In genomic region chr3:58528629-58529028, GRCh38 we compare ENCODE assay signal across 11 cellular contexts. TPM values are rescaled to one million over a fixed set of nuclear protein-coding genes. Genes with fewer than 3 reads are reported as not detected.
DNase-seq lines count a peak whose midpoint lies in the region; ATAC-seq, FAIRE-seq and TF ChIP-seq lines count a peak whose summit lies in the region.
"Had no signal": no experiment of that assay in that cellular context is flagged by ENCODE, and none has a peak within 500 bp of the region (broad histone marks: within the 10 kb centered on the region; RNA-seq: fewer than 3 reads in every experiment).

No MANE protein-coding gene starts in this region.

- H3K9me1 ChIP-seq in IMR-90 (ENCODE audit: insufficient read depth, low read length) (peaks cover 10% of the 10 kb centered on the region), keratinocyte (ENCODE audit: control insufficient read depth, extremely low read depth, insufficient read depth, low read length) (no peaks in the 10 kb centered on the region)

- H2BK15ac ChIP-seq in IMR-90 (ENCODE audit: low read depth, low read length) = no peak overlapping the region

- no peak overlapping the region for H3K27ac Mint-ChIP-seq in type B pancreatic cell

- no peak overlapping the region for H2BK5ac ChIP-seq in IMR-90 (ENCODE audit: low read depth, low read length, poor library complexity, severe bottlenecking)

- H3K79me2 ChIP-seq in keratinocyte (ENCODE audit: control insufficient read depth, insufficient read depth, low read length) = no peaks in the 10 kb centered on the region

- no peak overlapping the region for H3K4me3 ChIP-seq in IMR-90 (ENCODE audit: insufficient read depth, low read depth, low read length)
- H3K4me3 ChIP-seq in body of pancreas = no peak overlapping the region
- H3K4me3 ChIP-seq in keratinocyte (ENCODE audit: control insufficient read depth in 2 of 3, extremely low read depth in 1 of 3, insufficient read depth in 2 of 3, low read depth in 1 of 3, low read length in 3 of 3) = no peak overlapping the region
- H3K4me3 ChIP-seq: K562 had no signal

- H2BK120ac ChIP-seq in IMR-90 (ENCODE audit: low read depth, low read length) = no peak overlapping the region

- no peak overlapping the region for H3K9ac ChIP-seq in IMR-90 (ENCODE audit: low read depth, low read length)
- H3K9ac ChIP-seq in keratinocyte (ENCODE audit: control insufficient read depth, extremely low read depth, insufficient read depth, low read length) = no peak overlapping the region

- peaks cover 7% of the 10 kb centered on the region for H3K4me1 Mint-ChIP-seq in type B pancreatic cell (ENCODE audit: unreplicated experiment)

- CTCF ChIA-PET in IMR-90 (lab: Yijun Ruan, JAX) = no interaction called here

- H3K18ac ChIP-seq in IMR-90 (ENCODE audit: low read depth, low read length) = no peak overlapping the region

- no peak overlapping the region for H2AK9ac ChIP-seq in IMR-90 (replicated peaks; ENCODE audit: low read depth, low read length, poor library complexity)

- H3K4me2 ChIP-seq in IMR-90 (ENCODE audit: low read depth, low read length) = no peak overlapping the region
- no peak overlapping the region for H3K4me2 ChIP-seq in keratinocyte (ENCODE audit: control insufficient read depth, extremely low read depth, insufficient read depth, low read depth, low read length)

- DNase-seq in ACHN (peak; percentile 61), IMR-90 (peak; percentile 58), body of pancreas (peak; percentile 77 to 92 (median 88)), keratinocyte (ENCODE audit: low read depth, low spot score) (peak; percentile 5), type B pancreatic cell (ENCODE audit: extremely low spot score, unreplicated experiment) (no peak)
- no peak for DNase-seq in stimulated activated naive CD8-positive, alpha-beta T cell treated with anti-CD3 and anti-CD28 coated beads, Interleukin-15, Interleukin-2, amounts not matched to agents 100 U/mL and 50 U/mL, for 24 hours
- DNase-seq: activated CD4-positive, alpha-beta T cell treated with anti-CD3 and anti-CD28 coated beads, Interleukin-2, amount 50 U/mL, for 48 hours had no signal

- no CpG with 5 or more reads among the region's 6 CpGs for WGBS in IMR-90 (ENCODE audit: extremely low coverage in 2 of 2, insufficient read length in 1 of 2), 2 experiments
- WGBS in body of pancreas, 2 donors = 31 to 35% methylated on average over 6 of the region's 6 CpGs

- no peak overlapping the region for H2AK5ac ChIP-seq in IMR-90 (ENCODE audit: low read depth, low read length)

- H3K23ac ChIP-seq in IMR-90 (ENCODE audit: low read depth, low read length) = no peak overlapping the region

- peak; percentile 81 for FAIRE-seq in keratinocyte (lab: Jason Lieb, UNC)
- FAIRE-seq: K562 had no signal

- dilution Hi-C loops in IMR-90 (cut with HindIII; ENCODE audit: low sequenced_read_pairs, unreplicated experiment) (no loop called here), keratinocyte (cut with MboI; ENCODE audit: extremely low pct_ligation_motif_present, low sequenced_read_pairs) (no loop called here)

- H3K9me3 ChIP-seq in IMR-90 (ENCODE audit: control insufficient read depth, insufficient read depth, low read length) (no peaks in the 10 kb centered on the region), body of pancreas (no peaks in the 10 kb centered on the region), keratinocyte (ENCODE audit: control insufficient read depth, low read depth, low read length) (no peaks in the 10 kb centered on the region)

- H2AFZ ChIP-seq in IMR-90 (replicated peaks; ENCODE audit: low read length, poor library complexity) (no peak overlapping the region), keratinocyte (ENCODE audit: control insufficient read depth, low read length) (peak overlapping the region; percentile 15)

- no peak overlapping the region for H3K4me3 Mint-ChIP-seq in type B pancreatic cell
- H3K4me3 Mint-ChIP-seq: CD14-positive monocyte had no signal

- H3K27me3 ChIP-seq in IMR-90 (ENCODE audit: control insufficient read depth, insufficient read depth, low read length) (no peaks in the 10 kb centered on the region), body of pancreas (no peaks in the 10 kb centered on the region), keratinocyte (ENCODE audit: control insufficient read depth, extremely low read depth, insufficient read depth, low read length) (no peaks in the 10 kb centered on the region)

- H3K4me1 ChIP-seq in IMR-90 (ENCODE audit: control insufficient read depth, insufficient read depth, low read length) (peaks cover 11% of the 10 kb centered on the region), body of pancreas (peaks cover 21% of the 10 kb centered on the region), keratinocyte (ENCODE audit: control insufficient read depth, extremely low read depth, insufficient read depth, low read length) (peaks cover 22% of the 10 kb centered on the region)

- H2BK20ac ChIP-seq in IMR-90 (ENCODE audit: low read depth, low read length) = no peak overlapping the region

- no peak overlapping the region for H4K8ac ChIP-seq in IMR-90 (ENCODE audit: low read depth in 2 of 2, low read length in 2 of 2)

- no peak for TF ChIP-seq RAD21 in IMR-90 (IDR thresholded peaks at IDR 0.05; ENCODE audit: low read length)

- no peak for ATAC-seq in IMR-90 (ENCODE audit: low read depth)
- ATAC-seq in body of pancreas = peak; percentile 66
- no peak for ATAC-seq in GM19395 (IDR thresholded peaks at IDR 0.05; ENCODE audit: unreplicated experiment)
- ATAC-seq in stimulated activated naive CD8-positive, alpha-beta T cell treated with anti-CD3 and anti-CD28 coated beads, Interleukin-15, Interleukin-2, amounts not matched to agents 100 U/mL and 50 U/mL, for 24 hours = no peak
- no peak for ATAC-seq in HG03045 (IDR thresholded peaks at IDR 0.05; ENCODE audit: unreplicated experiment)
- ATAC-seq: K562 had no signal

- intact Hi-C loops in IMR-90 (cut with micrococcal nuclease) (no loop called here), body of pancreas (cut with DNase I) (no loop called here)

- H3K9me3 Mint-ChIP-seq in type B pancreatic cell = no peaks in the 10 kb centered on the region

- POLR2A ChIA-PET in IMR-90 (lab: Charles Lee; ENCODE audit: unreplicated experiment) = no interaction called here

- H3K14ac ChIP-seq in IMR-90 (replicated peaks; ENCODE audit: low read depth, low read length) = no peak overlapping the region

- peaks cover 3% of the 10 kb centered on the region; the same call in 1 of the 2 replicates for H3K36me3 ChIP-seq in IMR-90 (ENCODE audit: control insufficient read depth, insufficient read depth, low read length)
- no peaks in the 10 kb centered on the region for H3K36me3 ChIP-seq in body of pancreas (replicated peaks in 1 of 2; ENCODE audit: insufficient read depth in 1 of 2, low read depth in 2 of 2)
- no peaks in the 10 kb centered on the region for H3K36me3 ChIP-seq in keratinocyte (ENCODE audit: control insufficient read depth in 2 of 2, extremely low read depth in 1 of 2, insufficient read depth in 2 of 2, low read length in 2 of 2)

- H3K27ac ChIP-seq in IMR-90 (ENCODE audit: insufficient read depth, low read length) (no peak overlapping the region), body of pancreas (no peak overlapping the region), keratinocyte (ENCODE audit: control insufficient read depth, insufficient read depth, low read length) (no peak overlapping the region)

- no peak for TF ChIP-seq POLR2A in IMR-90 (IDR thresholded peaks at IDR 0.05; ENCODE audit: low read depth, low read length)
- TF ChIP-seq POLR2A in body of pancreas (IDR thresholded peaks at IDR 0.05) = no peak

- no peaks in the 10 kb centered on the region for H3K79me1 ChIP-seq in IMR-90 (ENCODE audit: low read depth in 1 of 2, low read length in 2 of 2)

- H4K91ac ChIP-seq in IMR-90 (ENCODE audit: insufficient read depth, low read depth, low read length) = no peak overlapping the region

- TF ChIP-seq CTCF in IMR-90 (conservative IDR thresholded peaks at IDR 0.05; ENCODE audit: low read depth, low read length) (no peak), body of pancreas (IDR thresholded peaks at IDR 0.05) (no peak), keratinocyte (optimal IDR thresholded peaks at IDR 0.05 in 1 of 3, IDR thresholded peaks at IDR 0.05 in 1 of 3, conservative IDR thresholded peaks at IDR 0.05 in 1 of 3; ENCODE audit: extremely low read depth in 1 of 3, insufficient read depth in 2 of 3, low read length in 3 of 3) (no peak), type B pancreatic cell (conservative IDR thresholded peaks at IDR 0.05) (no peak)

- no peaks in the 10 kb centered on the region for H3K36me3 Mint-ChIP-seq in type B pancreatic cell
- H3K36me3 Mint-ChIP-seq: CD14-positive monocyte had no signal

- in situ Hi-C loops in ACHN (cut with HindIII; ENCODE audit: low pct_ligation_motif_present, low pct_unique_long_range_greater_than_20kb, low sequenced_read_pairs) (no loop called here), IMR-90 (cut with MboI; ENCODE audit: low sequenced_read_pairs) (no loop called here)

- H4K20me1 ChIP-seq in IMR-90 (ENCODE audit: insufficient read depth, low read length) (no peaks in the 10 kb centered on the region), keratinocyte (ENCODE audit: control insufficient read depth, extremely low read depth, insufficient read depth, low read length) (no peaks in the 10 kb centered on the region)

- no peak overlapping the region for H3K4ac ChIP-seq in IMR-90 (ENCODE audit: low read depth, low read length)

- H4K5ac ChIP-seq in IMR-90 (ENCODE audit: low read depth, low read length) = no peak overlapping the region

- BruUV-seq in IMR-90 (replicated peaks; lab: Mats Ljungman, UMichigan) = no TSS peak

- H3K27me3 Mint-ChIP-seq in type B pancreatic cell = no peaks in the 10 kb centered on the region

- no peak overlapping the region for H3K56ac ChIP-seq in IMR-90 (ENCODE audit: extremely low read depth, insufficient read depth, low read length)

RNA-seq across cellular contexts. Expression of gene ACOX2, which starts 8.4 kb away (rescaled TPM):
- 15.6 and 17.8 TPM in 2 replicates for total RNA-seq in IMR-90 (2012; rRNA removed)
- polyA plus RNA-seq in IMR-90 (2012; rRNA removed) = 26.8 and 32.9 TPM in 2 replicates
- 17.9 and 19.5 TPM in 2 replicates for polyA plus RNA-seq in IMR-90 (2012; cell fraction: cytosol; rRNA removed)
- 137 and 183 TPM in 2 replicates for polyA plus RNA-seq in IMR-90 (2012; cell fraction: nucleus; rRNA removed; ENCODE audit: low replicate concordance)
- 1 to 10 TPM; 2.3 to 5.9 TPM for total RNA-seq in body of pancreas
- 0.06 to 0.27 TPM (median 0.20 TPM) in 3 replicates for polyA plus RNA-seq in keratinocyte
- not detected for polyA plus RNA-seq in keratinocyte (2011; ENCODE audit: low read depth)
- 0.13 and 0.19 TPM in 2 replicates for polyA plus RNA-seq in keratinocyte (2011; cell fraction: cytosol; rRNA removed)
- polyA plus RNA-seq in keratinocyte (2011; cell fraction: nucleus; rRNA removed) = not detected in 2 replicates
- 0.10 TPM in 1 of 2 replicates, not detected in the other for polyA plus RNA-seq in keratinocyte (2012; ENCODE audit: low replicate concordance)
- 4.5 TPM in 1 of 3 replicates, not detected in the others for polyA minus RNA-seq in keratinocyte
- polyA minus RNA-seq in keratinocyte (2011; cell fraction: cytosol; rRNA and poly(A)+ RNA removed) = not detected
- polyA minus RNA-seq in keratinocyte (2011; cell fraction: nucleus; rRNA and poly(A)+ RNA removed) = not detected in 2 replicates
- total RNA-seq in type B pancreatic cell (ENCODE audit: low replicate concordance) = 5.6 and 6.9 TPM in 2 replicates
- total RNA-seq: K562 had no signal

RNA-seq across cellular contexts. Expression of gene KCTD6, which starts 36.7 kb away (rescaled TPM):
- total RNA-seq in IMR-90 (2012; rRNA removed) (7.0 and 9.4 TPM in 2 replicates), body of pancreas (10 to 100 TPM in 1 of 2 donors, 1 to 10 TPM in 1; 1.3 to 13.0 TPM), type B pancreatic cell (ENCODE audit: low replicate concordance) (23.5 and 24.9 TPM in 2 replicates)
- polyA plus RNA-seq in IMR-90 (2012; rRNA removed) (5.6 and 9.2 TPM in 2 replicates), keratinocyte (4.9 to 7.6 TPM (median 5.3 TPM) in 3 replicates)
- polyA plus RNA-seq in IMR-90 (2012; cell fraction: cytosol; rRNA removed) = 1.5 and 2.3 TPM in 2 replicates
- polyA plus RNA-seq in IMR-90 (2012; cell fraction: nucleus; rRNA removed; ENCODE audit: low replicate concordance) = 1.4 and 10.7 TPM in 2 replicates
- 2.2 TPM for polyA plus RNA-seq in keratinocyte (2011; ENCODE audit: low read depth)
- polyA plus RNA-seq in keratinocyte (2011; cell fraction: cytosol; rRNA removed) = 3.6 and 5.6 TPM in 2 replicates
- polyA plus RNA-seq in keratinocyte (2011; cell fraction: nucleus; rRNA removed) = 6.2 and 8.2 TPM in 2 replicates
- 2.8 and 3.6 TPM in 2 replicates for polyA plus RNA-seq in keratinocyte (2012; ENCODE audit: low replicate concordance)
- polyA minus RNA-seq in keratinocyte = 1.2 to 4.5 TPM (median 3.0 TPM) in 3 replicates
- 2.1 TPM for polyA minus RNA-seq in keratinocyte (2011; cell fraction: cytosol; rRNA and poly(A)+ RNA removed)
- 1.6 and 1.8 TPM in 2 replicates for polyA minus RNA-seq in keratinocyte (2011; cell fraction: nucleus; rRNA and poly(A)+ RNA removed)

RNA-seq across cellular contexts. Expression of gene FAM107A, which starts 48.6 kb away (rescaled TPM):
- total RNA-seq in IMR-90 (2012; rRNA removed) (not detected in 2 replicates), body of pancreas (10 to 100 TPM; 14.5 to 26.4 TPM), type B pancreatic cell (ENCODE audit: low replicate concordance) (2.9 and 4.5 TPM in 2 replicates)
- polyA plus RNA-seq in IMR-90 (2012; rRNA removed) (not detected in 2 replicates), keratinocyte (not detected in 3 replicates)
- not detected in 2 replicates for polyA plus RNA-seq in IMR-90 (2012; cell fraction: cytosol; rRNA removed)
- polyA plus RNA-seq in IMR-90 (2012; cell fraction: nucleus; rRNA removed; ENCODE audit: low replicate concordance) = 0.05 and 0.07 TPM in 2 replicates
- polyA plus RNA-seq in keratinocyte (2011; ENCODE audit: low read depth) = not detected
- polyA plus RNA-seq in keratinocyte (2011; cell fraction: cytosol; rRNA removed) = not detected in 2 replicates
- polyA plus RNA-seq in keratinocyte (2011; cell fraction: nucleus; rRNA removed) = not detected in 2 replicates
- polyA plus RNA-seq in keratinocyte (2012; ENCODE audit: low replicate concordance) = not detected in 2 replicates
- not detected in 3 replicates for polyA minus RNA-seq in keratinocyte
- polyA minus RNA-seq in keratinocyte (2011; cell fraction: cytosol; rRNA and poly(A)+ RNA removed) = not detected
- not detected in 2 replicates for polyA minus RNA-seq in keratinocyte (2011; cell fraction: nucleus; rRNA and poly(A)+ RNA removed)
- polyA plus RNA-seq: CD14-positive monocyte, K562 had no signal

Comparison
In these comparisons a context has a peak if more than half of its experiments do, and no peak if none do; other contexts are left out.
1. DNase-seq: peak in ACHN (single experiment), IMR-90 (single experiment), body of pancreas (4 of 4) and keratinocyte (single experiment); none in type B pancreatic cell (single experiment) and stimulated activated naive CD8-positive, alpha-beta T cell treated with anti-CD3 and anti-CD28 coated beads, Interleukin-15, Interleukin-2, amounts not matched to agents 100 U/mL and 50 U/mL, for 24 hours (single experiment).